ENCODE assay signal across 18 cellular contexts in genomic region chr7:676246-676971, GRCh38.
"Had no signal": no experiment of that assay in that cellular context is flagged by ENCODE, and none has a peak within 500 bp of the region (broad histone marks: within the 10 kb centered on the region; RNA-seq: fewer than 3 reads in every experiment).

No MANE protein-coding gene starts in this region.

- H3K4me3 ChIP-seq: adrenal gland, lower lobe of right lung, ovary, tibial nerve, vagina had no signal

- H3K36me3 Mint-ChIP-seq: natural killer cell treated with Interleukin-12 subunit alpha and Interleukin-12 subunit beta and Interleukin-15 and Interleukin-18, amount 100 ng/mL, for 72 hours had no signal

- H3K36me3 ChIP-seq: adrenal gland, ovary had no signal

- H3K27ac Mint-ChIP-seq: activated CD4-positive, alpha-beta T cell treated with anti-CD3 and anti-CD28 coated beads, Interleukin-2, amount 10 ng/mL, durations not matched to agents 24 days and 14 days; activated CD8-positive, alpha-beta T cell treated with anti-CD3 and anti-CD28 coated beads for 36 hours; natural killer cell treated with Interleukin-12 subunit alpha and Interleukin-12 subunit beta and Interleukin-15 and Interleukin-18, amount 100 ng/mL, for 72 hours had no signal

- H3K27me3 ChIP-seq: adrenal gland, ovary, tibial nerve, vagina had no signal

- H3K4me3 Mint-ChIP-seq: activated CD4-positive, alpha-beta T cell treated with anti-CD3 and anti-CD28 coated beads, Interleukin-2, amount 10 ng/mL, durations not matched to agents 24 days and 14 days; activated CD8-positive, alpha-beta T cell treated with anti-CD3 and anti-CD28 coated beads for 36 hours; activated T-cell treated with anti-CD3 and anti-CD28 coated beads, Interleukin-2, amount 50 U/mL, for 4 hours; natural killer cell treated with Interleukin-12 subunit alpha and Interleukin-12 subunit beta and Interleukin-15 and Interleukin-18, amount 100 ng/mL, for 72 hours had no signal

- DNase-seq: activated CD4-positive, alpha-beta T cell treated with anti-CD3 and anti-CD28 coated beads, Interleukin-2, amount 10 ng/mL, durations not matched to agents 24 days and 14 days; activated CD4-positive, CD25-positive, alpha-beta regulatory T cell; activated CD8-positive, alpha-beta T cell treated with anti-CD3 and anti-CD28 coated beads for 36 hours; activated T-cell treated with anti-CD3 and anti-CD28 coated beads, Interleukin-2, amount 50 U/mL, for 4 hours; adrenal gland; left colon; lower lobe of right lung; stimulated activated naive CD8-positive, alpha-beta T cell treated with anti-CD3 and anti-CD28 coated beads, Interleukin-15, Interleukin-2, amounts not matched to agents 100 U/mL and 50 U/mL, for 24 hours; substantia nigra; T-helper 1 cell; T-helper 9 cell had no signal

- H3K9me3 ChIP-seq: adrenal gland, lower lobe of right lung, ovary, vagina had no signal

- H3K27me3 Mint-ChIP-seq: activated CD4-positive, alpha-beta T cell treated with anti-CD3 and anti-CD28 coated beads, Interleukin-2, amount 10 ng/mL, durations not matched to agents 24 days and 14 days; activated CD8-positive, alpha-beta T cell treated with anti-CD3 and anti-CD28 coated beads for 36 hours; natural killer cell treated with Interleukin-12 subunit alpha and Interleukin-12 subunit beta and Interleukin-15 and Interleukin-18, amount 100 ng/mL, for 72 hours had no signal

- FAIRE-seq: bronchial epithelial cell had no signal

- ATAC-seq: activated CD8-positive, alpha-beta T cell treated with anti-CD3 and anti-CD28 coated beads for 36 hours; activated naive CD4-positive, alpha-beta T cell treated with anti-CD3 and anti-CD28 coated beads, Interleukin-2, amount 50 U/mL, for 72 hours; activated T-cell treated with anti-CD3 and anti-CD28 coated beads, Interleukin-2, amount 50 U/mL, for 4 hours; left colon; lower lobe of right lung; natural killer cell treated with Interleukin-12 subunit alpha and Interleukin-12 subunit beta and Interleukin-15 and Interleukin-18, amount 100 ng/mL, for 72 hours; SK-N-SH treated with all-trans-retinoic acid at 6 μM for 48 hours; stimulated activated naive CD8-positive, alpha-beta T cell treated with anti-CD3 and anti-CD28 coated beads, Interleukin-15, Interleukin-2, amounts not matched to agents 100 U/mL and 50 U/mL, for 24 hours had no signal

- H3K4me1 ChIP-seq: lower lobe of right lung, vagina had no signal

- H3K27ac ChIP-seq: adrenal gland, lower lobe of right lung, ovary, tibial nerve, vagina had no signal

- H3K4me1 Mint-ChIP-seq: activated CD4-positive, alpha-beta T cell treated with anti-CD3 and anti-CD28 coated beads, Interleukin-2, amount 10 ng/mL, durations not matched to agents 24 days and 14 days had no signal
